In the genomic region with DNA sequence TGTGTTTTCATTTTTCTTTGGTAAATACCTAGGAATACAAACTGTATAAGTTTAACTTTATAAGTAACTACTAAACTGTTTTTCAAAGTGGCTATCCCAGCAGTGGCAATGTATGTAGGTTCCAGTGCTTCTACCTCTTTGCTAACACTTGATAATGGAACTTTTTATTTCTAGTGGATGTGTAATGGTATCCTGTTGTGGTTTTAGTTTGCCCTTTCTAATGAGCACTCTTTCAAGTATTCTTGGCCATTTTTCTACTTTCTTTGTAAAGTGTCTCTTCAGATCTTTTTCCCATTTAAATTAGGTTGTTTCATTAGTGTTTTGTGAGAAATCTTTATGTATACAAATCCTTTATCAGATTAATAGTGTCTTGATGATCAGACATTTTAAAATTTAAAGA, we compare ENCODE assay signal across 1 cellular context.
TF ChIP-seq lines count a peak whose summit lies in the region.

No MANE protein-coding gene starts in this region.

TF ChIP-seq in endothelial cell of umbilical vein, 7 proteins besides CTCF, POLR2A, EP300 and RAD21:
- TF ChIP-seq, protein P1, sequence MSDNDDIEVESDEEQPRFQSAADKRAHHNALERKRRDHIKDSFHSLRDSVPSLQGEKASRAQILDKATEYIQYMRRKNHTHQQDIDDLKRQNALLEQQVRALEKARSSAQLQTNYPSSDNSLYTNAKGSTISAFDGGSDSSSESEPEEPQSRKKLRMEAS (IDR thresholded peaks at IDR 0.05; ENCODE audit: insufficient read depth, insufficient read length): no peak
- no peak for TF ChIP-seq EZH2 (IDR thresholded peaks at IDR 0.05; ENCODE audit: borderline replicate concordance, low read depth, low read length, severe bottlenecking)
- no peak for TF ChIP-seq GATA2 (IDR thresholded peaks at IDR 0.05; ENCODE audit: insufficient read depth, insufficient read length, low read depth, low read length)
- no peak for TF ChIP-seq MYC (IDR thresholded peaks at IDR 0.05; ENCODE audit: low read depth, low read length)
- no peak for TF ChIP-seq FOS (IDR thresholded peaks at IDR 0.05; ENCODE audit: borderline replicate concordance, insufficient read depth, low read length)
- no peak for TF ChIP-seq POLR2AphosphoS5 (IDR thresholded peaks at IDR 0.05; ENCODE audit: insufficient read depth, low read depth, low read length)
- TF ChIP-seq JUN (IDR thresholded peaks at IDR 0.05; ENCODE audit: borderline replicate concordance, insufficient read depth, insufficient read length, low read depth): no peak
